Comparison of ENCODE assay signal across 26 cellular contexts in the genomic region with DNA sequence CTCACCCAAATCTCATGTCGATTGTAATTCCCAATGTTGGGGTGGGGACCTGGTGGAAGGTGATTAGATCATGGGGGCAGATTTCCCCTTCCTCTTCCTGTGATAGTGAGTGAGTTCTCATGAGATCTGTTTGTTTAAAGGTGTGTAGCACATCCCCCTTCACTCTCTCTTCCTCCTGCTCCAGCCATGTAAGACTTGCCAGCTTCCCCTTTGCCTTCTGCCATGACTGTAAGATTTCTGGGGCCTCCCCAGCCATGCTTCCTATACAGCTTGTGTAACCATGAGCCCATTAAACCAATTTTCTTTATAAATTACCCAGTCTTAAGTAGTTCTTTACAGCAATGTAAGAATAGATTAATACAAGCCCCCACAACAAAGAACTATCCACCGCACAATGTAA.
"Had no signal": no experiment of that assay in that cellular context is flagged by ENCODE, and none has a peak within 500 bp of the region (broad histone marks: within the 10 kb centered on the region; RNA-seq: fewer than 3 reads in every experiment).

No MANE protein-coding gene starts in this region.

- H3K9ac ChIP-seq: SK-N-SH had no signal

- ATAC-seq: activated CD8-positive, alpha-beta T cell treated with anti-CD3 and anti-CD28 coated beads, Interleukin-2, amount 10 ng/mL, durations not matched to agents 7 days and 5 days had no signal

- H3K9me3 ChIP-seq: breast epithelium, MG63, SJCRH30, SK-N-SH had no signal

- H3K4me2 ChIP-seq: SK-N-SH had no signal

- H3K36me3 ChIP-seq: breast epithelium, MG63, SJCRH30 had no signal

- H3K27me3 ChIP-seq: breast epithelium, MG63, SJCRH30 had no signal

- H3K27ac ChIP-seq: SJCRH30, VCaP had no signal

- H3K4me1 ChIP-seq: breast epithelium had no signal

- H3K4me3 ChIP-seq: breast epithelium, MG63, SJCRH30 had no signal

- DNase-seq: activated CD4-positive, alpha-beta T cell treated with anti-CD3 and anti-CD28 coated beads for 48 hours; activated CD4-positive, alpha-beta T cell treated with anti-CD3 and anti-CD28 coated beads, Interleukin-2, amount 50 U/mL, for 4 hours; activated CD4-positive, CD25-positive, alpha-beta regulatory T cell treated with anti-CD3 and anti-CD28 coated beads, Interleukin-2, amount 50 U/mL, for 72 hours; activated CD8-positive, alpha-beta memory T cell treated with anti-CD3 and anti-CD28 coated beads, Interleukin-2, amount 50 U/mL, for 48 hours; activated CD8-positive, alpha-beta T cell treated with anti-CD3 and anti-CD28 coated beads, Interleukin-2, amount 10 ng/mL, durations not matched to agents 7 days and 5 days; activated naive CD4-positive, alpha-beta T cell treated with anti-CD3 and anti-CD28 coated beads, Interleukin-2, amount 50 U/mL, for 16 hours; activated naive CD8-positive, alpha-beta T cell treated with anti-CD3 and anti-CD28 coated beads, Interleukin-2, amount 10 ng/mL, durations not matched to agents 7 days and 5 days; activated T-cell treated with anti-CD3 and anti-CD28 coated beads, Interleukin-2, amount 50 U/mL, for 1 hour; aorta; caudate nucleus; MG63; MV-4-11; NCI-H1092 treated with DMSO at 0.1 percent for 48 hours; NCI-H1436; NCI-H1694 treated with DMSO at 0.1 percent for 48 hours; NCI-H2081; NCI-H510A treated with DMSO at 0.1 percent for 48 hours; NCI-H69; NK-92 treated with Interleukin-12 subunit alpha and Interleukin-12 subunit beta, amount 100 ng/mL, for 24 hours; Right ventricle myocardium superior; RPMI8226; SJCRH30; SK-N-SH; T-helper 1 cell had no signal
